Comparison of ENCODE assay signal across 9 cellular contexts in the genomic region with DNA sequence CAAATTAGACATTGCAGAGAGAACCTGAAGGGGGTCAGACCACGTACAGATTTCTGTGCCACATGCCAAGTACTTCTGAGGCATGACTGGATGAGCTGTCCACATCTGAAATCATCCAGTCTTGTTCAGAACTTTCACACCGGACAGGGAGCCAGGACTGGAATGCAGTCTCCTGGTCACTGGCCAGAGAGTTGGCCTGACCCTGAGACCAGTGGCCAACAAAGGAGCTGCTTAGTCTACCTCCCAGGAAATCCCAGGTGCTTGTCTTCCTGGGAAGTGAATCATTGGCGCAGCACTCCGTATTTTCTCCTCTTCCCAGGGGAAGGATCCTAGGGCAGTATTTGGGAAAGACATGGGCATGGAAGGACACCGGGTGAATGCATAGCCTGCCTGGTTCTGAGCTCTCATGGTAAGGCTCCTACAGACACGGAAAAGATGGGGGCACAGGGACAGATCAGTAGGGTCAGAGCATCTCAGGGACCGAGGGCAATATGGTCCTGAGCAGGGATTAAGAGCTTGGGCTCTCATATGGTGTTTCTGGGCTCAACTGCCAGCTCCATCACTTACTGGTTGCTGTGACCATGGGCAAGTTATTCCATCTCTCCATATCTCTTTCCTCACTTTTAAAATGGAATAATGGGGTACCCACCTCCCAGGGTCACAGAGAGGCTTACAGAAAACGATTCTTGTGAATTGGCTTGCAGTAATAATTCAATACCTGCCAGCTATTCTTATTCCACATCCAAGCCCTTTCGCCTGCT. TPM values are rescaled to one million over a fixed set of nuclear protein-coding genes. Genes with fewer than 3 reads are reported as not detected.
A peak's percentile ranks its signal among the peaks of the same experiment; 100 is the strongest.
DNase-seq lines count a peak whose midpoint lies in the region; ATAC-seq and TF ChIP-seq lines count a peak whose summit lies in the region.
"Had no signal": no experiment of that assay in that cellular context is flagged by ENCODE, and none has a peak within 500 bp of the region (broad histone marks: within the 10 kb centered on the region; RNA-seq: fewer than 3 reads in every experiment).

No MANE protein-coding gene starts in this region.

- peak overlapping the region; percentile 79 for H3K27ac Mint-ChIP-seq in activated naive CD4-positive, alpha-beta T cell treated with anti-CD3 and anti-CD28 coated beads, Interleukin-2, amount 10 ng/mL, durations not matched to agents 7 days and 5 days
- peak overlapping the region; percentile 61 for H3K27ac Mint-ChIP-seq in activated B cell treated with CpG ODN at 0.5 μM for 24 hours
- peak overlapping the region; percentile 82 for H3K27ac Mint-ChIP-seq in stimulated activated memory B cell treated with anti-CD40 and anti-IgM and Interleukin-4, amounts not matched to agents 10 μg/mL and 1 μg/mL and 100 μg/mL, for 72 hours

- H3K4me1 ChIP-seq in hepatocyte (ENCODE audit: insufficient read depth) = peaks cover 40% of the 10 kb centered on the region

- no peak for TF ChIP-seq CTCF in activated B cell treated with CpG ODN at 0.5 μM for 24 hours (IDR thresholded peaks at IDR 0.05)
- TF ChIP-seq CTCF in hepatocyte (IDR thresholded peaks at IDR 0.05; ENCODE audit: poor library complexity) = no peak

- CTCF ChIA-PET in activated naive CD4-positive, alpha-beta T cell treated with anti-CD3 and anti-CD28 coated beads, Interleukin-2, amount 10 ng/mL, durations not matched to agents 7 days and 5 days (lab: Charles Lee) = interaction anchor here (0.6 to 16.8 kb wide), 9 partner anchors 15 to 989 kb away, joined by 3 to 218 read pairs (median 5); a partner anchor contains a TSS
- CTCF ChIA-PET in activated B cell treated with CpG ODN at 0.5 μM for 24 hours (lab: Charles Lee) = interaction anchor here (1.9 kb wide), 1 partner anchor 87 kb away, joined by 7 read pairs; no protein-coding TSS in a partner anchor

- H3K4me2 ChIP-seq in hepatocyte = peak overlapping the region; percentile 91

- H3K9me3 Mint-ChIP-seq in activated naive CD4-positive, alpha-beta T cell treated with anti-CD3 and anti-CD28 coated beads, Interleukin-2, amount 10 ng/mL, durations not matched to agents 7 days and 5 days = no peaks in the 10 kb centered on the region
- no peaks in the 10 kb centered on the region for H3K9me3 Mint-ChIP-seq in activated B cell treated with CpG ODN at 0.5 μM for 24 hours
- H3K9me3 Mint-ChIP-seq in stimulated activated memory B cell treated with anti-CD40 and anti-IgM and Interleukin-4, amounts not matched to agents 10 μg/mL and 1 μg/mL and 100 μg/mL, for 72 hours = no peaks in the 10 kb centered on the region

- H3K36me3 Mint-ChIP-seq in activated naive CD4-positive, alpha-beta T cell treated with anti-CD3 and anti-CD28 coated beads, Interleukin-2, amount 10 ng/mL, durations not matched to agents 7 days and 5 days = peaks cover 33% of the 10 kb centered on the region
- H3K36me3 Mint-ChIP-seq in activated B cell treated with CpG ODN at 0.5 μM for 24 hours (ENCODE audit: low read depth) = peaks cover 21% of the 10 kb centered on the region
- peaks cover 27% of the 10 kb centered on the region for H3K36me3 Mint-ChIP-seq in stimulated activated memory B cell treated with anti-CD40 and anti-IgM and Interleukin-4, amounts not matched to agents 10 μg/mL and 1 μg/mL and 100 μg/mL, for 72 hours

- intact Hi-C loops in activated B cell treated with CpG ODN at 0.5 μM for 24 hours (cut with micrococcal nuclease) = loop anchor here (2.0 kb wide), 2 partner anchors 59 to 135 kb away; a partner anchor contains a TSS

- peaks cover 37% of the 10 kb centered on the region for H3K79me2 ChIP-seq in hepatocyte

- peak overlapping the region; percentile 38 for H2AFZ ChIP-seq in hepatocyte

- H3K9me2 ChIP-seq in hepatocyte (replicated peaks; ENCODE audit: insufficient read depth) = no peaks in the 10 kb centered on the region

- no peaks in the 10 kb centered on the region for H3K9me3 ChIP-seq in hepatocyte (ENCODE audit: low read depth)

- no peaks in the 10 kb centered on the region for H3K36me3 ChIP-seq in hepatocyte (replicated peaks; ENCODE audit: insufficient read depth, low read depth)

- 51% methylated on average over 9 of the region's 9 CpGs for WGBS in hepatocyte (ENCODE audit: low lambda C conversion rate, missing lambda C conversion rate)

- no peaks in the 10 kb centered on the region for H3K27me3 ChIP-seq in hepatocyte

- peak overlapping the region; percentile 81 for H3K4me3 ChIP-seq in hepatocyte

- POLR2A ChIA-PET in activated B cell treated with CpG ODN at 0.5 μM for 24 hours (lab: Charles Lee) = interaction anchor here (0.9 to 3.4 kb wide), 7 partner anchors 19 to 173 kb away, joined by 3 to 22 read pairs (median 8); a partner anchor contains a TSS

- no peak for ATAC-seq in activated B cell treated with CpG ODN at 0.5 μM for 24 hours (ENCODE audit: low read depth)
- no peak for ATAC-seq in stimulated activated memory B cell treated with anti-CD40 and anti-IgM and Interleukin-4, amounts not matched to agents 10 μg/mL and 1 μg/mL and 100 μg/mL, for 72 hours
- no peak for ATAC-seq in HG02885 (IDR thresholded peaks at IDR 0.05; ENCODE audit: poor library complexity, unreplicated experiment)

- peak overlapping the region; percentile 99 for H3K4me3 Mint-ChIP-seq in activated naive CD4-positive, alpha-beta T cell treated with anti-CD3 and anti-CD28 coated beads, Interleukin-2, amount 10 ng/mL, durations not matched to agents 7 days and 5 days
- H3K4me3 Mint-ChIP-seq in activated B cell treated with CpG ODN at 0.5 μM for 24 hours = peak overlapping the region; percentile 89
- peak overlapping the region; percentile 91 for H3K4me3 Mint-ChIP-seq in stimulated activated memory B cell treated with anti-CD40 and anti-IgM and Interleukin-4, amounts not matched to agents 10 μg/mL and 1 μg/mL and 100 μg/mL, for 72 hours

- DNase-seq in activated naive CD4-positive, alpha-beta T cell treated with anti-CD3 and anti-CD28 coated beads, Interleukin-2, amount 10 ng/mL, durations not matched to agents 7 days and 5 days = no peak
- DNase-seq in activated naive CD4-positive, alpha-beta T cell treated with Interleukin-2 at 50 U/mL for 16 hours = no peak
- DNase-seq in activated B cell treated with CpG ODN at 0.5 μM for 24 hours (no peak), hepatocyte (ENCODE audit: low spot score) (no peak), NCI-H526 treated with DMSO at 0.1 percent for 48 hours (lab: John Stamatoyannopoulos, UW) (no peak), GDM1 (lab: John Stamatoyannopoulos, UW) (no peak)

- peaks cover 59% of the 10 kb centered on the region for H3K4me1 Mint-ChIP-seq in activated naive CD4-positive, alpha-beta T cell treated with anti-CD3 and anti-CD28 coated beads, Interleukin-2, amount 10 ng/mL, durations not matched to agents 7 days and 5 days
- peaks cover 22% of the 10 kb centered on the region for H3K4me1 Mint-ChIP-seq in activated B cell treated with CpG ODN at 0.5 μM for 24 hours
- H3K4me1 Mint-ChIP-seq in stimulated activated memory B cell treated with anti-CD40 and anti-IgM and Interleukin-4, amounts not matched to agents 10 μg/mL and 1 μg/mL and 100 μg/mL, for 72 hours = peaks cover 43% of the 10 kb centered on the region

- peaks cover 6% of the 10 kb centered on the region for H3K27me3 Mint-ChIP-seq in activated naive CD4-positive, alpha-beta T cell treated with anti-CD3 and anti-CD28 coated beads, Interleukin-2, amount 10 ng/mL, durations not matched to agents 7 days and 5 days
- H3K27me3 Mint-ChIP-seq in activated B cell treated with CpG ODN at 0.5 μM for 24 hours = peaks cover 3% of the 10 kb centered on the region
- no peaks in the 10 kb centered on the region for H3K27me3 Mint-ChIP-seq in stimulated activated memory B cell treated with anti-CD40 and anti-IgM and Interleukin-4, amounts not matched to agents 10 μg/mL and 1 μg/mL and 100 μg/mL, for 72 hours

- H4K20me1 ChIP-seq in hepatocyte (ENCODE audit: insufficient read depth, poor library complexity, severe bottlenecking) = peaks cover 32% of the 10 kb centered on the region

- H3K27ac ChIP-seq in hepatocyte = peak overlapping the region; percentile 97

RNA-seq across cellular contexts. Expression of a gene that starts 1.3 kb away (rescaled TPM):
- total RNA-seq in activated B cell treated with CpG ODN at 0.5 μM for 24 hours (24.9 and 26.0 TPM in 2 replicates), hepatocyte (589 and 622 TPM in 2 replicates)
- 213 and 282 TPM in 2 replicates for polyA plus RNA-seq in hepatocyte

RNA-seq across cellular contexts. Expression of a gene that starts 15.7 kb away (rescaled TPM):
- total RNA-seq in activated B cell treated with CpG ODN at 0.5 μM for 24 hours (not detected in 2 replicates), hepatocyte (0.10 TPM in 1 of 2 replicates, not detected in the other)
- polyA plus RNA-seq in hepatocyte = 0.88 and 1.9 TPM in 2 replicates
- total RNA-seq: pulmonary artery endothelial cell had no signal

RNA-seq across cellular contexts. Expression of a gene that starts 59.3 kb away (rescaled TPM):
- total RNA-seq in activated B cell treated with CpG ODN at 0.5 μM for 24 hours (47.7 and 52.3 TPM in 2 replicates), hepatocyte (44.1 and 50.1 TPM in 2 replicates)
- 46.7 and 50.4 TPM in 2 replicates for polyA plus RNA-seq in hepatocyte

Comparison
In these comparisons a context has a peak if more than half of its experiments do, and no peak if none do; other contexts are left out.
1. RNA of a gene that starts 1.3 kb away (total RNA-seq): 589 to 622 TPM in hepatocyte; 24.9 to 26.0 TPM in activated B cell treated with CpG ODN at 0.5 μM for 24 hours; every median in the first group is over 10 times any median in the second.
2. Peak in every context shown above with its lines, with median percentiles within 50 percentile points of each other: H3K27ac Mint-ChIP-seq and H3K4me3 Mint-ChIP-seq.